In genomic region chr14:51491036-51491545, GRCh38 we compare ENCODE assay signal across 12 cellular contexts.
"Had no signal": no experiment of that assay in that cellular context is flagged by ENCODE, and none has a peak within 500 bp of the region (broad histone marks: within the 10 kb centered on the region; RNA-seq: fewer than 3 reads in every experiment).

No MANE protein-coding gene starts in this region.

- ATAC-seq: pancreas; stimulated activated memory B cell treated with anti-CD40 and anti-IgM and Interleukin-4, amounts not matched to agents 10 μg/mL and 1 μg/mL and 100 μg/mL, for 72 hours; upper lobe of right lung had no signal

- DNase-seq: activated CD4-positive, alpha-beta T cell treated with anti-CD3 and anti-CD28 coated beads, Interleukin-2, amount 50 U/mL, for 1 hour; activated naive CD4-positive, alpha-beta T cell treated with anti-CD3 and anti-CD28 coated beads, Interleukin-2, amount 10 ng/mL, durations not matched to agents 7 days and 5 days; activated T-cell treated with anti-CD3 and anti-CD28 coated beads for 4 hours; central memory CD4-positive, alpha-beta T cell; cortex of kidney; effector CD8-positive, alpha-beta T cell; erythroblast; glutamatergic neuron; pancreas; SW 1271; upper lobe of right lung had no signal

- H3K4me1 ChIP-seq: pancreas, upper lobe of right lung had no signal

- H3K27me3 ChIP-seq: pancreas, upper lobe of right lung had no signal

- H3K4me3 ChIP-seq: pancreas, upper lobe of right lung had no signal

- H3K27ac ChIP-seq: pancreas, upper lobe of right lung had no signal

- H3K9me3 ChIP-seq: pancreas, upper lobe of right lung had no signal

- H3K36me3 ChIP-seq: pancreas, upper lobe of right lung had no signal
